Comparison of ENCODE assay signal across 8 cellular contexts in genomic region chr1:36175137-36176095, GRCh38. TPM values are rescaled to one million over a fixed set of nuclear protein-coding genes. Genes with fewer than 3 reads are reported as not detected.
A peak's percentile ranks its signal among the peaks of the same experiment; 100 is the strongest.
DNase-seq lines count a peak whose midpoint lies in the region; ATAC-seq and TF ChIP-seq lines count a peak whose summit lies in the region.

No MANE protein-coding gene starts in this region.

- H3K27me3 ChIP-seq in brain microvascular endothelial cell (replicated peaks), result no peaks in the 10 kb centered on the region
- no peaks in the 10 kb centered on the region for H3K27me3 ChIP-seq in lower lobe of right lung (ENCODE audit: low read depth)

- DNase-seq in AG08395 (ENCODE audit: low spot score), result peak; percentile 44
- DNase-seq in HT-29 (ENCODE audit: low spot score), result peak; percentile 34
- peak; percentile 48 for DNase-seq in brain microvascular endothelial cell
- no peak for DNase-seq in lower lobe of right lung
- DNase-seq in GM10248 (ENCODE audit: extremely low spot score), result no peak
- no peak for DNase-seq in middle frontal gyrus (ENCODE audit: extremely low spot score, low spot score)
- DNase-seq in activated CD4-positive, alpha-beta T cell treated with anti-CD3 and anti-CD28 coated beads, Interleukin-2, amount 50 U/mL, for 48 hours, result no peak

- in situ Hi-C loops in brain microvascular endothelial cell (cut with HindIII; ENCODE audit: low pct_ligation_motif_present, low sequenced_read_pairs), result no loop called here

- peaks cover 8% of the 10 kb centered on the region for H3K4me1 ChIP-seq in lower lobe of right lung

- no peak overlapping the region for H3K4me3 ChIP-seq in brain microvascular endothelial cell (ENCODE audit: low read depth, low read length)
- no peak overlapping the region for H3K4me3 ChIP-seq in lower lobe of right lung

- H3K36me3 ChIP-seq in brain microvascular endothelial cell (replicated peaks) (peaks cover 95% of the 10 kb centered on the region), lower lobe of right lung (peaks cover 100% of the 10 kb centered on the region)

- CTCF ChIA-PET in GM10248 (lab: Yijun Ruan, JAX), result interaction anchor here (1.4 to 1.6 kb wide), 2 partner anchors 12 to 14 kb away, joined by 4 to 5 read pairs; no protein-coding TSS in a partner anchor

- intact Hi-C loops in lower lobe of right lung (cut with DNase I), result no loop called here

- POLR2A ChIA-PET in GM10248 (lab: Yijun Ruan, JAX), result no interaction called here

- ATAC-seq in lower lobe of right lung (peak; percentile 9 to 12), GM19328 (IDR thresholded peaks at IDR 0.05; ENCODE audit: unreplicated experiment) (no peak)

- H3K27ac ChIP-seq in brain microvascular endothelial cell (peak overlapping the region; percentile 45), lower lobe of right lung (peak overlapping the region; percentile 54)

- no peaks in the 10 kb centered on the region for H3K9me3 ChIP-seq in lower lobe of right lung

- TF ChIP-seq CTCF in brain microvascular endothelial cell (IDR thresholded peaks at IDR 0.05; ENCODE audit: low read depth, low read length, missing control alignments) (no peak), lower lobe of right lung (IDR thresholded peaks at IDR 0.05) (no peak), GM10248 (IDR thresholded peaks at IDR 0.05; ENCODE audit: control extremely low read depth, extremely low read depth, low read depth, missing control alignments) (no peak)

RNA-seq across cellular contexts. Expression of gene MAP7D1, which starts 19.5 kb away (rescaled TPM):
- 76.6 and 81.5 TPM in 2 replicates for total RNA-seq in HT-29 (2014; rRNA removed; shearing (Covaris generic))
- 120 TPM for total RNA-seq in lower lobe of right lung

RNA-seq across cellular contexts. Expression of gene TRAPPC3, which starts 26.1 kb away (rescaled TPM):
- total RNA-seq in HT-29 (2014; rRNA removed; shearing (Covaris generic)), result 65.8 and 80.9 TPM in 2 replicates
- total RNA-seq in lower lobe of right lung, result 60.3 TPM

RNA-seq across cellular contexts. Expression of gene THRAP3, which starts 48.8 kb away (rescaled TPM):
- 46.6 and 64.4 TPM in 2 replicates for total RNA-seq in HT-29 (2014; rRNA removed; shearing (Covaris generic))
- total RNA-seq in lower lobe of right lung, result 81.0 TPM

RNA-seq across cellular contexts. Expression of gene COL8A2, which starts 50.4 kb away (rescaled TPM):
- total RNA-seq in HT-29 (2014; rRNA removed; shearing (Covaris generic)), result not detected in 2 replicates
- total RNA-seq in lower lobe of right lung, result 24.4 TPM

Comparison
In these comparisons a context has a peak if more than half of its experiments do, and no peak if none do; other contexts are left out.
1. DNase-seq: peak in AG08395 (single experiment), HT-29 (single experiment) and brain microvascular endothelial cell (single experiment); none in lower lobe of right lung (single experiment), GM10248 (single experiment), middle frontal gyrus (single experiment) and activated CD4-positive, alpha-beta T cell treated with anti-CD3 and anti-CD28 coated beads, Interleukin-2, amount 50 U/mL, for 48 hours (0 of 2).